In genomic region chrX:153974726-153975286, GRCh38 we compare ENCODE assay signal across 10 cellular contexts. TPM values are rescaled to one million over a fixed set of nuclear protein-coding genes. Genes with fewer than 3 reads are reported as not detected.
A peak's percentile ranks its signal among the peaks of the same experiment; 100 is the strongest.
DNase-seq lines count a peak whose midpoint lies in the region; ATAC-seq and TF ChIP-seq lines count a peak whose summit lies in the region.
"Had no signal": no experiment of that assay in that cellular context is flagged by ENCODE, and none has a peak within 500 bp of the region (broad histone marks: within the 10 kb centered on the region; RNA-seq: fewer than 3 reads in every experiment).

No MANE protein-coding gene starts in this region.

- no TSS peak for BruUV-seq in A673 (replicated peaks; lab: Mats Ljungman, UMichigan)
- BruUV-seq in HCT116 (replicated peaks; lab: Mats Ljungman, UMichigan) = no TSS peak

- intact Hi-C loops in A673 (cut with micrococcal nuclease; ENCODE audit: unreplicated experiment) (loop anchor here (10.0 kb wide), 1 partner anchor 420 kb away; the partner anchor contains the start of gene RPL10), HCT116 (cut with micrococcal nuclease) (loop anchor here (10.0 kb wide), 1 partner anchor 420 kb away; the partner anchor contains the start of gene RPL10)

- TF ChIP-seq CTCF in A673 (conservative IDR thresholded peaks at IDR 0.05; ENCODE audit: low read depth, low read length) = no peak
- TF ChIP-seq CTCF in HCT116 (IDR thresholded peaks at IDR 0.05 in 2 of 3, conservative IDR thresholded peaks at IDR 0.05 in 1 of 3; ENCODE audit: borderline replicate concordance in 1 of 3, insufficient read depth in 1 of 3, low read depth in 2 of 3, low read length in 2 of 3) = no peak

- H2AFZ ChIP-seq in HCT116 (ENCODE audit: low read depth, low read length, poor library complexity, severe bottlenecking) = no peak overlapping the region

- no peaks in the 10 kb centered on the region for H3K27me3 ChIP-seq in A673 (replicated peaks; ENCODE audit: insufficient read depth, low read depth, low read length, poor library complexity)
- no peaks in the 10 kb centered on the region for H3K27me3 ChIP-seq in HCT116 (ENCODE audit: insufficient read depth, low read length)

- no peaks in the 10 kb centered on the region for H4K20me1 ChIP-seq in HCT116 (ENCODE audit: insufficient read depth)

- H3K4me1 ChIP-seq in A673 (ENCODE audit: insufficient read depth, low read length, poor library complexity, severe bottlenecking) (peaks cover 7% of the 10 kb centered on the region), HCT116 (ENCODE audit: control insufficient read depth in 1 of 2, insufficient read depth in 2 of 2, low read length in 2 of 2) (peaks cover 5 to 16% of the 10 kb centered on the region in 2 experiments)

- ATAC-seq in HCT116 = no peak
- ATAC-seq in naive thymus-derived CD8-positive, alpha-beta T cell = no peak

- H3K27ac Mint-ChIP-seq in activated naive CD8-positive, alpha-beta T cell treated with anti-CD3 and anti-CD28 coated beads for 36 hours = peak overlapping the region; percentile 98
- H3K27ac Mint-ChIP-seq in naive thymus-derived CD8-positive, alpha-beta T cell = peak overlapping the region; percentile 85 to 98 (median 96)

- no peaks in the 10 kb centered on the region for H3K27me3 Mint-ChIP-seq in activated naive CD8-positive, alpha-beta T cell treated with anti-CD3 and anti-CD28 coated beads for 36 hours
- H3K27me3 Mint-ChIP-seq in naive thymus-derived CD8-positive, alpha-beta T cell = no peaks in the 10 kb centered on the region

- peaks cover 8% of the 10 kb centered on the region for H3K36me3 Mint-ChIP-seq in activated naive CD8-positive, alpha-beta T cell treated with anti-CD3 and anti-CD28 coated beads for 36 hours
- peaks cover 0 to 4% (median 0%) of the 10 kb centered on the region in 3 donors for H3K36me3 Mint-ChIP-seq in naive thymus-derived CD8-positive, alpha-beta T cell

- CTCF ChIA-PET in A673 (lab: Charles Lee) = no interaction called here
- CTCF ChIA-PET in HCT116 (lab: Charles Lee) = no interaction called here

- H3K4me3 ChIP-seq in A673 (ENCODE audit: low read depth, low read length, poor library complexity, severe bottlenecking) = no peak overlapping the region
- H3K4me3 ChIP-seq in HCT116 (replicated peaks in 1 of 2; ENCODE audit: low read depth in 1 of 2, low read length in 2 of 2) = no peak overlapping the region

- H3K79me2 ChIP-seq in HCT116 (ENCODE audit: insufficient read depth, low read length) = peaks cover 23% of the 10 kb centered on the region

- POLR2A ChIA-PET in A673 (lab: Charles Lee; ENCODE audit: low non-redundant PET) = no interaction called here
- POLR2A ChIA-PET in HCT116 (lab: Charles Lee) = interaction anchor here (0.9 kb wide), 1 partner anchor 11 kb away, joined by 3 read pairs; no protein-coding TSS in a partner anchor
- POLR2A ChIA-PET in naive thymus-derived CD8-positive, alpha-beta T cell (lab: Charles Lee) = interaction anchor here (1.5 to 6.2 kb wide), 3 partner anchors 11 to 49 kb away, joined by 7 to 69 read pairs (median 8); partner anchors contain the start of genes ARHGAP4 and IRAK1

- RAD21 ChIA-PET in HCT116 (lab: Charles Lee; ENCODE audit: low non-redundant PET in 1 of 2, low total read pairs in 2 of 2, uncharacterized antibody in 2 of 2, unreplicated experiment in 2 of 2) = no interaction called here

- peak overlapping the region; percentile 85 for H3K4me3 Mint-ChIP-seq in activated naive CD8-positive, alpha-beta T cell treated with anti-CD3 and anti-CD28 coated beads for 36 hours
- H3K4me3 Mint-ChIP-seq in naive thymus-derived CD8-positive, alpha-beta T cell = peak overlapping the region in 9 of 10 donors; percentile 11 to 92 (median 63)

- H3K4me2 ChIP-seq in HCT116 (ENCODE audit: low read length) = peak overlapping the region; percentile 85; the same call in 1 of the 2 replicates

- H3K9me3 ChIP-seq in A673 (ENCODE audit: low read depth, low read length, poor library complexity, severe bottlenecking) = no peaks in the 10 kb centered on the region
- no peaks in the 10 kb centered on the region for H3K9me3 ChIP-seq in HCT116 (ENCODE audit: control insufficient read depth in 1 of 2, insufficient read depth in 1 of 2, low read depth in 1 of 2, low read length in 2 of 2)

- DNase-seq in A673 (ENCODE audit: low spot score) = no peak
- no peak for DNase-seq in HCT116 (ENCODE audit: low read depth, low spot score)
- DNase-seq in activated naive CD8-positive, alpha-beta T cell treated with anti-CD3 and anti-CD28 coated beads for 36 hours = no peak
- DNase-seq in naive thymus-derived CD8-positive, alpha-beta T cell = no peak
- DNase-seq in NCI-H2029 treated with DMSO at 0.1 percent for 48 hours (lab: John Stamatoyannopoulos, UW) = no peak
- DNase-seq in NCI-H1930 (lab: John Stamatoyannopoulos, UW) = no peak
- DNase-seq in stimulated activated CD4-positive, alpha-beta T cell treated with anti-CD3 and anti-CD28 coated beads, Interleukin-4, amount 100 ng/mL, for 4 hours = no peak
- no peak for DNase-seq in NCI-H187 treated with DMSO at 0.1 percent for 48 hours (lab: John Stamatoyannopoulos, UW)
- DNase-seq: mesenchymal stem cell, NCI-H510A treated with DMSO at 0.1 percent for 48 hours had no signal

- no peak for TF ChIP-seq POLR2A in HCT116 (IDR thresholded peaks at IDR 0.05; ENCODE audit: borderline replicate concordance, extremely low read depth, insufficient read depth, insufficient read length)

- no peaks in the 10 kb centered on the region for H3K9me3 Mint-ChIP-seq in activated naive CD8-positive, alpha-beta T cell treated with anti-CD3 and anti-CD28 coated beads for 36 hours
- H3K9me3 Mint-ChIP-seq in naive thymus-derived CD8-positive, alpha-beta T cell = no peaks in the 10 kb centered on the region

- H3K9me2 ChIP-seq in HCT116 (ENCODE audit: insufficient read depth) = no peaks in the 10 kb centered on the region

- H3K27ac ChIP-seq in A673 (ENCODE audit: low read depth, low read length, poor library complexity, severe bottlenecking) = peak overlapping the region; percentile 23
- H3K27ac ChIP-seq in HCT116 (ENCODE audit: low read depth, low read length) = no peak overlapping the region; the same call in 1 of the 2 replicates

- no peak overlapping the region; the same call in 1 of the 2 replicates for H3K9ac ChIP-seq in HCT116 (ENCODE audit: low read length)

- TF ChIP-seq RAD21 in HCT116 (IDR thresholded peaks at IDR 0.05; ENCODE audit: low read depth) = no peak

- H3K4me1 Mint-ChIP-seq in activated naive CD8-positive, alpha-beta T cell treated with anti-CD3 and anti-CD28 coated beads for 36 hours = peaks cover 14% of the 10 kb centered on the region
- peaks cover 6 to 22% (median 16%) of the 10 kb centered on the region in 4 donors for H3K4me1 Mint-ChIP-seq in naive thymus-derived CD8-positive, alpha-beta T cell

- H3K36me3 ChIP-seq in A673 (ENCODE audit: insufficient read depth, low read length, poor library complexity, severe bottlenecking) (no peaks in the 10 kb centered on the region), HCT116 (ENCODE audit: control insufficient read depth in 1 of 2, insufficient read depth in 2 of 2, low read length in 2 of 2) (no peaks in the 10 kb centered on the region)

TF ChIP-seq in HCT116, 20 proteins besides CTCF, POLR2A, EP300 and RAD21 (continues in another document):
- TF ChIP-seq ATF3 (IDR thresholded peaks at IDR 0.05) (no peak), EZH2 (IDR thresholded peaks at IDR 0.05) (no peak), ELF1 (IDR thresholded peaks at IDR 0.05; ENCODE audit: borderline replicate concordance, low read depth) (no peak), SRF (IDR thresholded peaks at IDR 0.05; ENCODE audit: low read depth) (no peak), POLR2AphosphoS5 (IDR thresholded peaks at IDR 0.05; ENCODE audit: low read depth, low read length) (no peak), SP1 (IDR thresholded peaks at IDR 0.05; ENCODE audit: low read depth) (no peak), CEBPB (IDR thresholded peaks at IDR 0.05; ENCODE audit: low read depth) (no peak)

RNA-seq across cellular contexts. Expression of gene TMEM187, which starts 2.3 kb away (rescaled TPM):
- total RNA-seq in A673 (2021) (2.8 and 6.8 TPM in 2 replicates), HCT116 (2021; ENCODE audit: unreplicated experiment) (12.6 TPM)
- 7.5 and 9.6 TPM in 2 replicates for polyA plus RNA-seq in HCT116 (2012)
- 1 to 10 TPM; 3.4 to 6.2 TPM for total RNA-seq in activated naive CD8-positive, alpha-beta T cell treated with anti-CD3 and anti-CD28 coated beads for 36 hours
- total RNA-seq in naive thymus-derived CD8-positive, alpha-beta T cell = 10 to 100 TPM in 1 of 2 experiments, 1 to 10 TPM in 1; 9.3 to 11.2 TPM
- 10 to 100 TPM in 1 of 3 donors, 1 to 10 TPM in 2; 3.1 to 13.6 (median 8.9) TPM for polyA plus RNA-seq in naive thymus-derived CD8-positive, alpha-beta T cell

RNA-seq across cellular contexts. Expression of gene HCFC1, which starts 3.2 kb away (rescaled TPM):
- total RNA-seq in A673 (2021) = 124 and 137 TPM in 2 replicates
- total RNA-seq in HCT116 (2021; ENCODE audit: unreplicated experiment) = 72.8 TPM
- polyA plus RNA-seq in HCT116 (2012) = 30.8 and 35.3 TPM in 2 replicates
- total RNA-seq in activated naive CD8-positive, alpha-beta T cell treated with anti-CD3 and anti-CD28 coated beads for 36 hours = 100 to 1,000 TPM; 140 to 142 TPM
- 10 to 100 TPM; 62.4 to 64.9 TPM for total RNA-seq in naive thymus-derived CD8-positive, alpha-beta T cell
- polyA plus RNA-seq in naive thymus-derived CD8-positive, alpha-beta T cell = 10 to 100 TPM in 1 of 3 donors, 1 to 10 TPM in 2; 3.3 to 11.9 (median 7.9) TPM

RNA-seq across cellular contexts. Expression of gene RENBP, which starts 30.4 kb away (rescaled TPM):
- total RNA-seq in A673 (2021) = 3.4 and 5.7 TPM in 2 replicates
- total RNA-seq in HCT116 (2021; ENCODE audit: unreplicated experiment) = 1.3 TPM
- 0.30 and 0.52 TPM in 2 replicates for polyA plus RNA-seq in HCT116 (2012)
- 10 to 100 TPM; 15.2 to 15.7 TPM for total RNA-seq in activated naive CD8-positive, alpha-beta T cell treated with anti-CD3 and anti-CD28 coated beads for 36 hours
- total RNA-seq in naive thymus-derived CD8-positive, alpha-beta T cell = 10 to 100 TPM; 17.8 to 18.2 TPM
- under 1 TPM; 0.49 to 0.96 (median 0.73) TPM for polyA plus RNA-seq in naive thymus-derived CD8-positive, alpha-beta T cell

RNA-seq across cellular contexts. Expression of gene NAA10, which starts 40.0 kb away (rescaled TPM):
- total RNA-seq in A673 (2021) = 136 and 140 TPM in 2 replicates
- total RNA-seq in HCT116 (2021; ENCODE audit: unreplicated experiment) = 124 TPM
- polyA plus RNA-seq in HCT116 (2012) = 135 and 156 TPM in 2 replicates
- 100 to 1,000 TPM; 150 to 153 TPM for total RNA-seq in activated naive CD8-positive, alpha-beta T cell treated with anti-CD3 and anti-CD28 coated beads for 36 hours
- 10 to 100 TPM; 72.1 to 80.8 TPM for total RNA-seq in naive thymus-derived CD8-positive, alpha-beta T cell
- 10 to 100 TPM; 66.8 to 73.3 (median 71.3) TPM for polyA plus RNA-seq in naive thymus-derived CD8-positive, alpha-beta T cell

RNA-seq across cellular contexts. Expression of gene IRAK1, which starts 44.9 kb away (rescaled TPM):
- total RNA-seq in A673 (2021) (118 and 147 TPM in 2 replicates), HCT116 (2021; ENCODE audit: unreplicated experiment) (92.3 TPM)
- 104 and 125 TPM in 2 replicates for polyA plus RNA-seq in HCT116 (2012)
- 100 to 1,000 TPM; 155 to 159 TPM for total RNA-seq in activated naive CD8-positive, alpha-beta T cell treated with anti-CD3 and anti-CD28 coated beads for 36 hours
- total RNA-seq in naive thymus-derived CD8-positive, alpha-beta T cell = 10 to 100 TPM; 68.8 to 76.6 TPM
- 10 to 100 TPM; 23.9 to 44.7 (median 27.8) TPM for polyA plus RNA-seq in naive thymus-derived CD8-positive, alpha-beta T cell
